17 cellular contexts compared by ENCODE assay signal in genomic region chr16:16006650-16007049, GRCh38. TPM values are rescaled to one million over a fixed set of nuclear protein-coding genes. Genes with fewer than 3 reads are reported as not detected.
DNase-seq lines count a peak whose midpoint lies in the region; ATAC-seq, FAIRE-seq and TF ChIP-seq lines count a peak whose summit lies in the region.
"Had no signal": no experiment of that assay in that cellular context is flagged by ENCODE, and none has a peak within 500 bp of the region (broad histone marks: within the 10 kb centered on the region; RNA-seq: fewer than 3 reads in every experiment).

No MANE protein-coding gene starts in this region.

- BruUV-seq in GM12878 (replicated peaks; lab: Mats Ljungman, UMichigan) = no TSS peak

- CTCF ChIA-PET in GM12878 (lab: Yijun Ruan, JAX) = interaction anchor here (1.0 to 1.6 kb wide), 4 partner anchors 9 to 134 kb away, joined by 3 to 4 read pairs (median 3); no protein-coding TSS in a partner anchor

- in situ Hi-C loops in GM12878 (cut with MboI) = no loop called here

- TF ChIP-seq EP300 in GM12878 (IDR thresholded peaks at IDR 0.05; ENCODE audit: borderline replicate concordance in 1 of 2, control insufficient read depth in 1 of 2, low read depth in 2 of 2, low read length in 2 of 2) = no peak

- 0 out of 2 replicates have a peak, but pooled peaks cover 3% of the 10 kb centered on the region for H3F3A ChIP-seq in OCI-LY1 (ENCODE audit: insufficient read depth, low read length)

- no peak for DNase-seq in GM12891 (ENCODE audit: insufficient read length, low spot score)
- DNase-seq in GM12878 (ENCODE audit: low read depth, low spot score) = no peak
- no peak for DNase-seq in spleen
- DNase-seq in Peyer's patch = no peak
- DNase-seq in NCI-H510A treated with DMSO at 0.1 percent for 48 hours (lab: John Stamatoyannopoulos, UW) = no peak
- DNase-seq: DMS153; heart left ventricle; NCI-H2029 treated with DMSO at 0.1 percent for 48 hours; NCI-H510A; stimulated activated CD4-positive, alpha-beta T cell treated with anti-CD3 and anti-CD28 coated beads, Interleukin-15, amount 100 ng/mL, for 24 hours; substantia nigra had no signal

- TF ChIP-seq RAD21 in GM12878 (IDR thresholded peaks at IDR 0.05; ENCODE audit: insufficient read depth, low read depth, low read length) = no peak

- no peaks in the 10 kb centered on the region for H3K27me3 ChIP-seq in OCI-LY1 (ENCODE audit: insufficient read depth, low read length)
- no peaks in the 10 kb centered on the region for H3K27me3 ChIP-seq in GM12878 (replicated peaks in 1 of 2; ENCODE audit: control insufficient read depth in 2 of 2, insufficient read depth in 2 of 2, low read length in 1 of 2)
- no peaks in the 10 kb centered on the region for H3K27me3 ChIP-seq in spleen (replicated peaks in 1 of 7)
- H3K27me3 ChIP-seq in Peyer's patch = no peaks in the 10 kb centered on the region
- H3K27me3 ChIP-seq: heart left ventricle had no signal

- POLR2A ChIA-PET in GM12878 (lab: Charles Lee) = interaction anchor here (0.6 to 2.9 kb wide), 4 partner anchors 16 to 870 kb away, joined by 3 to 11 read pairs (median 6); partner anchors contain the start of gene CEP20

- H3K4me3 ChIP-seq in OCI-LY1 (ENCODE audit: low read depth, low read length, poor library complexity, severe bottlenecking) (peak overlapping the region; percentile 1), GM12878 (no peak overlapping the region; the same call in 1 of the 2 replicates), spleen (no peak overlapping the region), Peyer's patch (no peak overlapping the region)
- H3K4me3 ChIP-seq: heart left ventricle, lung had no signal

- SMC1A ChIA-PET in GM12878 (lab: Charles Lee; ENCODE audit: uncharacterized antibody, unreplicated experiment) = interaction anchor here (0.7 to 5.1 kb wide), 9 partner anchors 8 to 119 kb away, joined by 3 to 31 read pairs (median 4); partner anchors contain the start of gene CEP20

- peaks cover 38% of the 10 kb centered on the region for H3K4me1 ChIP-seq in OCI-LY1 (ENCODE audit: insufficient read depth, low read length, severe bottlenecking)
- H3K4me1 ChIP-seq in GM12878 (ENCODE audit: control insufficient read depth, insufficient read depth, low read length) = peaks cover 26% of the 10 kb centered on the region
- H3K4me1 ChIP-seq in spleen = peaks cover 0 to 43% (median 28%) of the 10 kb centered on the region in 6 donors
- peaks cover 0 to 7% (median 3%) of the 10 kb centered on the region in 4 donors for H3K4me1 ChIP-seq in Peyer's patch

- no peaks in the 10 kb centered on the region for H4K20me1 ChIP-seq in OCI-LY1 (ENCODE audit: insufficient read depth, low read length)
- no peaks in the 10 kb centered on the region for H4K20me1 ChIP-seq in GM12878 (ENCODE audit: control insufficient read depth, insufficient read depth)

- RAD21 ChIA-PET in GM12878 (lab: Charles Lee; ENCODE audit: unreplicated experiment) = interaction anchor here (0.9 to 2.5 kb wide), 5 partner anchors 11 to 119 kb away, joined by 4 to 9 read pairs (median 5); partner anchors contain the start of gene CEP20

- FAIRE-seq in GM12891 (lab: Jason Lieb, UNC) = peak; percentile 47
- no peak for FAIRE-seq in GM12878 (lab: Jason Lieb, UNC)
- FAIRE-seq: islet of Langerhans had no signal

- H2AFZ ChIP-seq in OCI-LY1 (ENCODE audit: low read length) (no peak overlapping the region), GM12878 (ENCODE audit: control insufficient read depth, low read depth, low read length) (no peak overlapping the region; the same call in 1 of the 2 replicates)

- peak overlapping the region; percentile 60; the same call in 1 of the 2 replicates for H3K4me2 ChIP-seq in OCI-LY1 (ENCODE audit: low read length)
- peak overlapping the region; percentile 53 for H3K4me2 ChIP-seq in GM12878 (ENCODE audit: control insufficient read depth, insufficient read depth)

- H3K9me3 ChIP-seq in OCI-LY1 (ENCODE audit: low read length) (no peaks in the 10 kb centered on the region), GM12878 (replicated peaks; ENCODE audit: control insufficient read depth, insufficient read depth, low read length) (no peaks in the 10 kb centered on the region), spleen (no peaks in the 10 kb centered on the region), Peyer's patch (no peaks in the 10 kb centered on the region)
- H3K9me3 ChIP-seq: heart left ventricle had no signal

- no peak for ATAC-seq in GM12878
- ATAC-seq in HG03097 (IDR thresholded peaks at IDR 0.05; ENCODE audit: low FRiP score, unreplicated experiment) = no peak
- ATAC-seq: heart left ventricle, SK-N-SH treated with all-trans-retinoic acid at 6 μM for 48 hours had no signal

- no peaks in the 10 kb centered on the region for H3K9me2 ChIP-seq in OCI-LY1 (ENCODE audit: low read depth, low read length)

- no peak overlapping the region; the same call in 1 of the 2 replicates for H3K9ac ChIP-seq in OCI-LY1 (ENCODE audit: low read length)
- peak overlapping the region; percentile 70; the same call in 1 of the 2 replicates for H3K9ac ChIP-seq in GM12878 (ENCODE audit: control insufficient read depth, insufficient read depth, low read length)

- TF ChIP-seq POLR2A in GM12891 (IDR thresholded peaks at IDR 0.05; ENCODE audit: low read depth, low read length) (no peak), GM12878 (IDR thresholded peaks at IDR 0.05; ENCODE audit: low read depth, low read length) (no peak), spleen (IDR thresholded peaks at IDR 0.05) (no peak), Peyer's patch (IDR thresholded peaks at IDR 0.05) (no peak)

- peaks cover 28% of the 10 kb centered on the region for H3K79me2 ChIP-seq in OCI-LY1 (ENCODE audit: insufficient read depth, low read length)
- peaks cover 21% of the 10 kb centered on the region for H3K79me2 ChIP-seq in GM12878 (ENCODE audit: control insufficient read depth, insufficient read depth, low read length)

- intact Hi-C loops in GM12878 (cut with micrococcal nuclease; ENCODE audit: unreplicated experiment) (loop anchor here (5.0 kb wide), 2 partner anchors 49 to 109 kb away; no protein-coding TSS in a partner anchor), spleen (cut with DNase I; ENCODE audit: low total_unique reads) (no loop called here)

- TF ChIP-seq CTCF in OCI-LY1 (IDR thresholded peaks at IDR 0.05; ENCODE audit: low read length) (no peak), GM12878 (IDR thresholded peaks at IDR 0.05 in 2 of 3, conservative IDR thresholded peaks at IDR 0.05 in 1 of 3; ENCODE audit: control insufficient read depth in 2 of 3, extremely low read depth in 1 of 3, insufficient read depth in 1 of 3, low read depth in 3 of 3, low read length in 3 of 3) (no peak), spleen (IDR thresholded peaks at IDR 0.05 in 8 of 11, conservative IDR thresholded peaks at IDR 0.05 in 3 of 11) (no peak), Peyer's patch (IDR thresholded peaks at IDR 0.05) (no peak)

- WGBS in GM12878 (ENCODE audit: insufficient coverage, insufficient replicate concordance, low lambda C conversion rate, missing lambda C conversion rate) = 50% methylated on average over 2 of the region's 8 CpGs
- WGBS in spleen, 5 donors = 68 to 86% (median 82%) methylated on average over 8 of the region's 8 CpGs

- H3K27ac ChIP-seq in OCI-LY1 (ENCODE audit: low read depth, low read length, poor library complexity, severe bottlenecking) = peak overlapping the region; percentile 98
- H3K27ac ChIP-seq in GM12878 (ENCODE audit: control insufficient read depth, insufficient read depth) = peak overlapping the region; percentile 79
- peak overlapping the region in 6 of 8 donors; percentile 58 to 86 (median 76) for H3K27ac ChIP-seq in spleen
- H3K27ac ChIP-seq in Peyer's patch = peak overlapping the region in 2 of 4 donors; percentile 67 to 78
- H3K27ac ChIP-seq: heart left ventricle, VCaP had no signal

- H3K36me3 ChIP-seq in OCI-LY1 (ENCODE audit: insufficient read depth, low read length) (peaks cover 26% of the 10 kb centered on the region), GM12878 (ENCODE audit: control insufficient read depth in 2 of 2, insufficient read depth in 2 of 2, low read length in 1 of 2) (peaks cover 9% of the 10 kb centered on the region in 2 experiments), spleen (peaks cover 0 to 31% (median 22%) of the 10 kb centered on the region in 6 donors), Peyer's patch (peaks cover 0 to 9% (median 0%) of the 10 kb centered on the region in 3 donors)

TF ChIP-seq in GM12891, 5 proteins besides CTCF, POLR2A, EP300 and RAD21 (continues in another document):
- no peak for TF ChIP-seq SPI1 (IDR thresholded peaks at IDR 0.05; ENCODE audit: low read depth, low read length)
- no peak for TF ChIP-seq TAF1 (IDR thresholded peaks at IDR 0.05; ENCODE audit: low read depth, low read length)
- TF ChIP-seq PAX5 (IDR thresholded peaks at IDR 0.05; ENCODE audit: insufficient read depth, low read length, severe bottlenecking) = no peak
- no peak for TF ChIP-seq POU2F2 (IDR thresholded peaks at IDR 0.05; ENCODE audit: low read depth, low read length)

TF ChIP-seq in GM12878, 131 proteins besides CTCF, POLR2A, EP300 and RAD21 (continues in another document):
- TF ChIP-seq SMAD1 (IDR thresholded peaks at IDR 0.05; ENCODE audit: low read depth, partially characterized antibody) = no peak
- TF ChIP-seq SUZ12 (IDR thresholded peaks at IDR 0.05; ENCODE audit: unreplicated experiment) = no peak

RNA-seq across cellular contexts. Expression of gene ABCC1, which starts 57.2 kb away (rescaled TPM):
- polyA plus RNA-seq in GM12891 (2012; ENCODE audit: low read depth, missing spikeins) = 18.8 TPM
- 142 and 148 TPM in 2 replicates for total RNA-seq in GM12878 (2013; cell fraction: nucleolus; rRNA removed)
- total RNA-seq in GM12878 (2014; rRNA removed) (18.9 and 21.8 TPM in 2 replicates), GM12878 (2014; rRNA removed; fragmentation: Illumina TruSeq; extraction: Trizol) (12.1 and 12.2 TPM in 2 replicates), GM12878 (2021) (41.7 and 44.6 TPM in 2 replicates), spleen (10 to 100 TPM; 48.8 to 65.7 (median 53.6) TPM), Peyer's patch (100 to 1,000 TPM in 1 of 4 donors, 10 to 100 TPM in 3; 17.3 to 105 (median 28.3) TPM)
- 20.3 TPM for polyA plus RNA-seq in GM12878 (2011; ENCODE audit: low read depth)
- polyA plus RNA-seq in GM12878 (2011; rRNA removed) (15.3 and 27.5 TPM in 2 replicates), GM12878 (2014; fragmentation: Illumina TruSeq; extraction: Trizol) (19.1 and 21.7 TPM in 2 replicates), GM12878 (2014; fragmentation: Nextera tagmentation; extraction: Ambion mirVana) (1 to 10 TPM; 3.2 to 4.8 TPM), GM12878 (2014; rRNA removed) (16.9 and 20.6 TPM in 2 replicates), GM12878 (2016; fragmentation: Nextera tagmentation; extraction: Ambion mirVana) (10 to 100 TPM in 1 of 2 experiments, 1 to 10 TPM in 1; 4.0 to 10.1 TPM), spleen (10 to 100 TPM in 1 of 3 donors, 1 to 10 TPM in 2; 7.8 to 12.4 (median 10.0) TPM)
- polyA plus RNA-seq in GM12878 (2011; cell fraction: cytosol; rRNA removed) = 26.7 and 30.6 TPM in 2 replicates
- polyA plus RNA-seq in GM12878 (2011; cell fraction: nucleus; rRNA removed) = 92.6 and 98.5 TPM in 2 replicates
- 27.1 and 43.7 TPM in 2 replicates for polyA plus RNA-seq in GM12878 (2012)
- polyA minus RNA-seq in GM12878 (2011; rRNA and poly(A)+ RNA removed) = 84.9 and 110 TPM in 2 replicates
- 20.8 and 28.8 TPM in 2 replicates for polyA minus RNA-seq in GM12878 (2011; cell fraction: cytosol; rRNA and poly(A)+ RNA removed)
- polyA minus RNA-seq in GM12878 (2011; cell fraction: nucleus; rRNA and poly(A)+ RNA removed) = 39.2 and 69.1 TPM in 2 replicates
